30 cellular contexts compared by ENCODE assay signal in genomic region chr18:506264-506663, GRCh38. TPM values are rescaled to one million over a fixed set of nuclear protein-coding genes. Genes with fewer than 3 reads are reported as not detected.
"Had no signal": no experiment of that assay in that cellular context is flagged by ENCODE, and none has a peak within 500 bp of the region (broad histone marks: within the 10 kb centered on the region; RNA-seq: fewer than 3 reads in every experiment).

No MANE protein-coding gene starts in this region.

- H3K4me1 Mint-ChIP-seq: activated CD4-positive, alpha-beta T cell treated with anti-CD3 and anti-CD28 coated beads, Interleukin-2, amount 10 ng/mL, durations not matched to agents 24 days and 14 days; activated naive CD4-positive, alpha-beta T cell treated with anti-CD3 and anti-CD28 coated beads, Interleukin-2, amount 10 ng/mL, durations not matched to agents 7 days and 5 days; activated naive CD8-positive, alpha-beta T cell treated with anti-CD3 and anti-CD28 coated beads, Interleukin-2, amount 10 ng/mL, durations not matched to agents 7 days and 5 days; stimulated activated effector memory CD8-positive, alpha-beta T cell treated with anti-CD3 and anti-CD28 coated beads, Interleukin-12 subunit alpha, Interleukin-12 subunit beta, amount 100 ng/mL, for 72 hours; stimulated activated naive CD8-positive, alpha-beta T cell treated with anti-CD3 and anti-CD28 coated beads, Interleukin-15, amount 100 ng/mL, for 72 hours had no signal

- H3K36me3 Mint-ChIP-seq: activated CD4-positive, alpha-beta memory T cell treated with anti-CD3 and anti-CD28 coated beads for 36 hours; activated naive CD4-positive, alpha-beta T cell treated with anti-CD3 and anti-CD28 coated beads, Interleukin-2, amount 10 ng/mL, durations not matched to agents 7 days and 5 days; activated naive CD8-positive, alpha-beta T cell treated with anti-CD3 and anti-CD28 coated beads, Interleukin-2, amount 10 ng/mL, durations not matched to agents 7 days and 5 days; brain; naive thymus-derived CD8-positive, alpha-beta T cell; stimulated activated effector memory CD8-positive, alpha-beta T cell treated with anti-CD3 and anti-CD28 coated beads, Interleukin-12 subunit alpha, Interleukin-12 subunit beta, amount 100 ng/mL, for 72 hours had no signal

- H3K27ac Mint-ChIP-seq: activated CD4-positive, alpha-beta memory T cell treated with anti-CD3 and anti-CD28 coated beads for 36 hours; activated CD4-positive, alpha-beta T cell treated with anti-CD3 and anti-CD28 coated beads, Interleukin-2, amount 10 ng/mL, durations not matched to agents 24 days and 14 days; activated naive CD4-positive, alpha-beta T cell treated with anti-CD3 and anti-CD28 coated beads, Interleukin-2, amount 10 ng/mL, durations not matched to agents 7 days and 5 days; activated naive CD8-positive, alpha-beta T cell treated with anti-CD3 and anti-CD28 coated beads, Interleukin-2, amount 10 ng/mL, durations not matched to agents 7 days and 5 days; activated T-cell treated with anti-CD3 and anti-CD28 coated beads, Interleukin-2, amount 50 U/mL, for 24 hours; brain; naive thymus-derived CD8-positive, alpha-beta T cell; stimulated activated effector memory CD8-positive, alpha-beta T cell treated with anti-CD3 and anti-CD28 coated beads, Interleukin-12 subunit alpha, Interleukin-12 subunit beta, amount 100 ng/mL, for 72 hours had no signal

- H3K9me3 Mint-ChIP-seq: activated CD4-positive, alpha-beta memory T cell treated with anti-CD3 and anti-CD28 coated beads for 36 hours; activated CD4-positive, alpha-beta T cell treated with anti-CD3 and anti-CD28 coated beads, Interleukin-2, amount 10 ng/mL, durations not matched to agents 24 days and 14 days; activated naive CD4-positive, alpha-beta T cell treated with anti-CD3 and anti-CD28 coated beads, Interleukin-2, amount 10 ng/mL, durations not matched to agents 7 days and 5 days; activated naive CD8-positive, alpha-beta T cell treated with anti-CD3 and anti-CD28 coated beads, Interleukin-2, amount 10 ng/mL, durations not matched to agents 7 days and 5 days; activated T-cell treated with anti-CD3 and anti-CD28 coated beads, Interleukin-2, amount 50 U/mL, for 24 hours; naive thymus-derived CD8-positive, alpha-beta T cell; neural crest cell; stimulated activated effector memory CD8-positive, alpha-beta T cell treated with anti-CD3 and anti-CD28 coated beads, Interleukin-12 subunit alpha, Interleukin-12 subunit beta, amount 100 ng/mL, for 72 hours; stimulated activated naive CD8-positive, alpha-beta T cell treated with anti-CD3 and anti-CD28 coated beads, Interleukin-15, amount 100 ng/mL, for 72 hours had no signal

- H3K4me3 Mint-ChIP-seq: activated CD4-positive, alpha-beta memory T cell treated with anti-CD3 and anti-CD28 coated beads for 36 hours; activated CD4-positive, alpha-beta T cell treated with anti-CD3 and anti-CD28 coated beads, Interleukin-2, amount 10 ng/mL, durations not matched to agents 24 days and 14 days; activated naive CD4-positive, alpha-beta T cell treated with anti-CD3 and anti-CD28 coated beads, Interleukin-2, amount 10 ng/mL, durations not matched to agents 7 days and 5 days; activated naive CD8-positive, alpha-beta T cell treated with anti-CD3 and anti-CD28 coated beads, Interleukin-2, amount 10 ng/mL, durations not matched to agents 7 days and 5 days; activated T-cell treated with anti-CD3 and anti-CD28 coated beads, Interleukin-2, amount 50 U/mL, for 24 hours; brain; naive thymus-derived CD8-positive, alpha-beta T cell; neural crest cell; stimulated activated effector memory CD8-positive, alpha-beta T cell treated with anti-CD3 and anti-CD28 coated beads, Interleukin-12 subunit alpha, Interleukin-12 subunit beta, amount 100 ng/mL, for 72 hours; stimulated activated naive CD8-positive, alpha-beta T cell treated with anti-CD3 and anti-CD28 coated beads, Interleukin-15, amount 100 ng/mL, for 72 hours had no signal

- DNase-seq: activated CD4-positive, alpha-beta memory T cell treated with anti-CD3 and anti-CD28 coated beads for 36 hours; activated CD4-positive, alpha-beta T cell treated with anti-CD3 and anti-CD28 coated beads, Interleukin-2, amount 10 ng/mL, durations not matched to agents 24 days and 14 days; activated CD4-positive, CD25-positive, alpha-beta regulatory T cell treated with anti-CD3 and anti-CD28 coated beads, Interleukin-2, amount 50 U/mL, for 72 hours; activated CD8-positive, alpha-beta memory T cell treated with anti-CD3 and anti-CD28 coated beads, Interleukin-2, amount 50 U/mL, for 48 hours; activated gamma-delta T cell; activated naive CD4-positive, alpha-beta T cell treated with anti-CD3 and anti-CD28 coated beads, Interleukin-2, amount 10 ng/mL, durations not matched to agents 7 days and 5 days; activated naive CD8-positive, alpha-beta T cell treated with anti-CD3 and anti-CD28 coated beads, Interleukin-2, amount 10 ng/mL, durations not matched to agents 7 days and 5 days; activated T-cell treated with anti-CD3 and anti-CD28 coated beads, Interleukin-2, amount 50 U/mL, for 24 hours; cerebellar nuclear complex; colonic mucosa; dorsolateral prefrontal cortex; effector memory CD4-positive, alpha-beta T cell; foreskin fibroblast; heart right ventricle; left colon; mammary epithelial cell; naive thymus-derived CD8-positive, alpha-beta T cell; nucleus accumbens; pancreas; retina; small intestine; stimulated activated CD4-positive, alpha-beta T cell treated with anti-CD3 and anti-CD28 coated beads, Interleukin-4, amount 100 ng/mL, for 24 hours; stimulated activated naive CD8-positive, alpha-beta T cell treated with anti-CD3 and anti-CD28 coated beads, Interleukin-15, amount 100 ng/mL, for 72 hours; T-helper 2 cell; thyroid gland; upper lobe of right lung had no signal

- FAIRE-seq: keratinocyte, pancreas, small intestine had no signal

RNA-seq across cellular contexts. Expression of gene COLEC12, which starts 5.8 kb away (rescaled TPM):
- total RNA-seq: activated CD4-positive, alpha-beta memory T cell treated with anti-CD3 and anti-CD28 coated beads for 36 hours; activated CD4-positive, alpha-beta T cell treated with anti-CD3 and anti-CD28 coated beads, Interleukin-2, amount 10 ng/mL, durations not matched to agents 24 days and 14 days had no signal
